In genomic region chr20:57445774-57446173, GRCh38 we compare ENCODE assay signal across 21 cellular contexts.
"Had no signal": no experiment of that assay in that cellular context is flagged by ENCODE, and none has a peak within 500 bp of the region (broad histone marks: within the 10 kb centered on the region; RNA-seq: fewer than 3 reads in every experiment).

No MANE protein-coding gene starts in this region.

- ATAC-seq: activated CD8-positive, alpha-beta T cell treated with anti-CD3 and anti-CD28 coated beads, Interleukin-2, amount 10 ng/mL, durations not matched to agents 7 days and 5 days; activated naive CD4-positive, alpha-beta T cell treated with anti-CD3 and anti-CD28 coated beads, Interleukin-2, amount 50 U/mL, for 72 hours; body of pancreas; effector memory CD8-positive, alpha-beta T cell; stimulated activated memory B cell treated with anti-CD40 and anti-IgM and Interleukin-4, amounts not matched to agents 10 μg/mL and 1 μg/mL and 100 μg/mL, for 72 hours had no signal

- H3K4me3 ChIP-seq: body of pancreas, tibial nerve had no signal

- DNase-seq: activated CD4-positive, alpha-beta T cell treated with anti-CD3 and anti-CD28 coated beads, Interleukin-2, amount 10 ng/mL, durations not matched to agents 24 days and 14 days; activated CD4-positive, CD25-positive, alpha-beta regulatory T cell; activated CD8-positive, alpha-beta memory T cell treated with anti-CD3 and anti-CD28 coated beads, Interleukin-2, amount 50 U/mL, for 4 hours; activated CD8-positive, alpha-beta T cell treated with anti-CD3 and anti-CD28 coated beads, Interleukin-2, amount 10 ng/mL, durations not matched to agents 7 days and 5 days; activated effector memory CD4-positive, alpha-beta T cell treated with anti-CD3 and anti-CD28 coated beads, Interleukin-2, amount 50 U/mL, for 16 hours; activated T-cell treated with anti-CD3 and anti-CD28 coated beads, Interleukin-2, amount 50 U/mL, for 48 hours; amniotic stem cell; body of pancreas; cerebellar nuclear complex; dermis blood vessel endothelial cell; effector memory CD8-positive, alpha-beta T cell; hippocampal formation; kidney; mesendoderm; nucleus accumbens; stimulated activated CD4-positive, alpha-beta T cell treated with anti-CD3 and anti-CD28 coated beads, Interleukin-2, amount 100 ng/mL, for 48 hours; T-helper 2 cell had no signal

- H3K27me3 ChIP-seq: body of pancreas had no signal

- H3K9me3 ChIP-seq: body of pancreas had no signal

- H3K36me3 ChIP-seq: tibial nerve had no signal

- H3K27ac ChIP-seq: body of pancreas, tibial nerve had no signal

- FAIRE-seq: frontal cortex, kidney had no signal
